10 cellular contexts compared by ENCODE assay signal in genomic region chr11:86246293-86246675, GRCh38. TPM values are rescaled to one million over a fixed set of nuclear protein-coding genes. Genes with fewer than 3 reads are reported as not detected.
A peak's percentile ranks its signal among the peaks of the same experiment; 100 is the strongest.
DNase-seq lines count a peak whose midpoint lies in the region; ATAC-seq, FAIRE-seq and TF ChIP-seq lines count a peak whose summit lies in the region.
"Had no signal": no experiment of that assay in that cellular context is flagged by ENCODE, and none has a peak within 500 bp of the region (broad histone marks: within the 10 kb centered on the region; RNA-seq: fewer than 3 reads in every experiment).

No MANE protein-coding gene starts in this region.

- no peak for FAIRE-seq in endothelial cell of umbilical vein (lab: Jason Lieb, UNC)

- H4K20me1 ChIP-seq in BLaER1 (peaks cover 51% of the 10 kb centered on the region), endothelial cell of umbilical vein (replicated peaks; ENCODE audit: control insufficient read depth, extremely low read depth, insufficient read depth, low read length) (peaks cover 5% of the 10 kb centered on the region)

- H3K4me2 ChIP-seq in BLaER1 (peak overlapping the region; percentile 83), endothelial cell of umbilical vein (ENCODE audit: insufficient read depth, low read length) (peak overlapping the region; percentile 98)

- TF ChIP-seq POLR2A in endothelial cell of umbilical vein (IDR thresholded peaks at IDR 0.05; ENCODE audit: low read depth, low read length): no peak

- peak overlapping the region; percentile 78 for H3K4me3 ChIP-seq in BLaER1
- peak overlapping the region; percentile 96 for H3K4me3 ChIP-seq in LNCaP clone FGC (ENCODE audit: low read depth, low read length)
- peak overlapping the region; percentile 69 to 85 (median 84) for H3K4me3 ChIP-seq in endothelial cell of umbilical vein (replicated peaks in 1 of 3; ENCODE audit: insufficient read depth in 1 of 3, low read depth in 1 of 3, low read length in 3 of 3)
- peak overlapping the region; percentile 98 to 100 for H3K4me3 ChIP-seq in neutrophil (ENCODE audit: low read depth in 1 of 2, low read length in 1 of 2)

- intact Hi-C loops in endothelial cell of umbilical vein (cut with micrococcal nuclease): no loop called here

- dilution Hi-C loops in endothelial cell of umbilical vein (cut with MboI; ENCODE audit: extremely low pct_ligation_motif_present, low sequenced_read_pairs): no loop called here

- no peak overlapping the region for H2AFZ ChIP-seq in endothelial cell of umbilical vein (ENCODE audit: low read depth, low read length)

- H3K36me3 Mint-ChIP-seq in activated T-cell treated with anti-CD3 and anti-CD28 coated beads, Interleukin-2, amount 50 U/mL, for 4 hours (ENCODE audit: insufficient read depth): peaks cover 20% of the 10 kb centered on the region
- H3K36me3 Mint-ChIP-seq: stimulated activated effector memory CD8-positive, alpha-beta T cell treated with anti-CD3 and anti-CD28 coated beads, Interleukin-12 subunit alpha, Interleukin-12 subunit beta, amount 100 ng/mL, for 72 hours had no signal

- peaks cover 55% of the 10 kb centered on the region for H3K79me2 ChIP-seq in endothelial cell of umbilical vein (ENCODE audit: control insufficient read depth, insufficient read depth, low read length)

- no peaks in the 10 kb centered on the region for H3K9me3 Mint-ChIP-seq in activated T-cell treated with anti-CD3 and anti-CD28 coated beads, Interleukin-2, amount 50 U/mL, for 4 hours
- H3K9me3 Mint-ChIP-seq: neural crest cell; stimulated activated effector memory CD8-positive, alpha-beta T cell treated with anti-CD3 and anti-CD28 coated beads, Interleukin-12 subunit alpha, Interleukin-12 subunit beta, amount 100 ng/mL, for 72 hours had no signal

- DNase-seq in LNCaP clone FGC (ENCODE audit: low read depth) (no peak), endothelial cell of umbilical vein (ENCODE audit: low read depth, low spot score) (no peak), NCI-H2196 (lab: John Stamatoyannopoulos, UW; ENCODE audit: unreplicated experiment) (no peak), A172 (ENCODE audit: low spot score) (no peak), SIG-M5 treated with dmso at 0.1 percent for 504 hours (lab: John Stamatoyannopoulos, UW; ENCODE audit: unreplicated experiment) (no peak)
- no peak for DNase-seq in activated T-cell treated with anti-CD3 and anti-CD28 coated beads, Interleukin-2, amount 50 U/mL, for 4 hours

- peaks cover 38% of the 10 kb centered on the region for H3K4me1 Mint-ChIP-seq in activated T-cell treated with anti-CD3 and anti-CD28 coated beads, Interleukin-2, amount 50 U/mL, for 4 hours (ENCODE audit: low read depth)

- H3K4me1 ChIP-seq in BLaER1: peaks cover 28% of the 10 kb centered on the region
- H3K4me1 ChIP-seq in endothelial cell of umbilical vein (ENCODE audit: control insufficient read depth, extremely low read depth, insufficient read depth, low read length): peaks cover 16% of the 10 kb centered on the region
- peaks cover 39 to 41% of the 10 kb centered on the region in 2 experiments for H3K4me1 ChIP-seq in neutrophil (ENCODE audit: control insufficient read depth in 1 of 2, insufficient read depth in 1 of 2, low read depth in 1 of 2, low read length in 1 of 2)

- H3K9ac ChIP-seq in BLaER1: peak overlapping the region; percentile 99
- H3K9ac ChIP-seq in endothelial cell of umbilical vein (replicated peaks; ENCODE audit: extremely low read depth, insufficient read depth, low read length): peak overlapping the region; percentile 86

- TSS peak; percentile 33 for BruUV-seq in endothelial cell of umbilical vein (replicated peaks; lab: Mats Ljungman, UMichigan)

- H3K27me3 ChIP-seq in BLaER1 (no peaks in the 10 kb centered on the region), endothelial cell of umbilical vein (ENCODE audit: control insufficient read depth in 2 of 2, insufficient read depth in 2 of 2, low read length in 2 of 2) (peaks cover 11% of the 10 kb centered on the region in 2 experiments), neutrophil (no peaks in the 10 kb centered on the region)

- peaks cover 11% of the 10 kb centered on the region; the same call in 1 of the 2 replicates for H3K36me3 ChIP-seq in BLaER1
- no peaks in the 10 kb centered on the region for H3K36me3 ChIP-seq in endothelial cell of umbilical vein (ENCODE audit: control insufficient read depth in 2 of 2, extremely low read depth in 1 of 2, insufficient read depth in 2 of 2, low read length in 2 of 2)
- no peaks in the 10 kb centered on the region for H3K36me3 ChIP-seq in neutrophil

- TF ChIP-seq CTCF in LNCaP clone FGC (IDR thresholded peaks at IDR 0.05; ENCODE audit: control insufficient read depth, extremely low read depth, insufficient read depth): no peak
- no peak for TF ChIP-seq CTCF in endothelial cell of umbilical vein (IDR thresholded peaks at IDR 0.05; ENCODE audit: extremely low read depth in 1 of 2, insufficient read depth in 1 of 2, low read depth in 1 of 2, low read length in 2 of 2)
- no peak for TF ChIP-seq CTCF in neutrophil (IDR thresholded peaks at IDR 0.05)

- no peaks in the 10 kb centered on the region for H3K9me1 ChIP-seq in endothelial cell of umbilical vein (replicated peaks; ENCODE audit: control insufficient read depth, extremely low read depth, insufficient read depth, low read length)

- H3K27me3 Mint-ChIP-seq in activated T-cell treated with anti-CD3 and anti-CD28 coated beads, Interleukin-2, amount 50 U/mL, for 4 hours (ENCODE audit: low read depth): no peaks in the 10 kb centered on the region

- POLR2A ChIA-PET in endothelial cell of umbilical vein (lab: Charles Lee): interaction anchor here (2.0 kb wide), 1 partner anchor 178 kb away, joined by 11 read pairs; the partner anchor contains the start of gene PICALM

- CTCF ChIA-PET in endothelial cell of umbilical vein (lab: Charles Lee): interaction anchor here (1.4 kb wide), 1 partner anchor 205 kb away, joined by 4 read pairs; no protein-coding TSS in a partner anchor

- no peak overlapping the region for H3K4me3 Mint-ChIP-seq in activated T-cell treated with anti-CD3 and anti-CD28 coated beads, Interleukin-2, amount 50 U/mL, for 4 hours
- H3K4me3 Mint-ChIP-seq: neural crest cell; stimulated activated effector memory CD8-positive, alpha-beta T cell treated with anti-CD3 and anti-CD28 coated beads, Interleukin-12 subunit alpha, Interleukin-12 subunit beta, amount 100 ng/mL, for 72 hours had no signal

- ATAC-seq in activated T-cell treated with anti-CD3 and anti-CD28 coated beads, Interleukin-2, amount 50 U/mL, for 4 hours: no peak

- H3K9me3 ChIP-seq in BLaER1 (no peaks in the 10 kb centered on the region), endothelial cell of umbilical vein (replicated peaks; ENCODE audit: control insufficient read depth, insufficient read depth, low read length) (no peaks in the 10 kb centered on the region), neutrophil (no peaks in the 10 kb centered on the region)

- H3K27ac ChIP-seq in BLaER1 (no peak overlapping the region), endothelial cell of umbilical vein (ENCODE audit: insufficient read depth, low read depth, low read length) (no peak overlapping the region), neutrophil (peak overlapping the region; percentile 94)

TF ChIP-seq in endothelial cell of umbilical vein, 7 proteins besides CTCF, POLR2A, EP300 and RAD21:
- TF ChIP-seq FOS (IDR thresholded peaks at IDR 0.05; ENCODE audit: borderline replicate concordance, insufficient read depth, low read length) (no peak), MYC (IDR thresholded peaks at IDR 0.05; ENCODE audit: low read depth, low read length) (no peak), EZH2 (IDR thresholded peaks at IDR 0.05; ENCODE audit: borderline replicate concordance, low read depth, low read length, severe bottlenecking) (no peak), POLR2AphosphoS5 (IDR thresholded peaks at IDR 0.05; ENCODE audit: insufficient read depth, low read depth, low read length) (no peak), GATA2 (IDR thresholded peaks at IDR 0.05; ENCODE audit: insufficient read depth, insufficient read length, low read depth, low read length) (no peak), JUN (IDR thresholded peaks at IDR 0.05; ENCODE audit: borderline replicate concordance, insufficient read depth, insufficient read length, low read depth) (no peak), MAX (IDR thresholded peaks at IDR 0.05; ENCODE audit: insufficient read depth, insufficient read length) (no peak)

RNA-seq across cellular contexts. Expression of gene EED, which starts 1.7 kb away (rescaled TPM):
- 21.8 and 22.7 TPM in 2 replicates for total RNA-seq in endothelial cell of umbilical vein
- polyA plus RNA-seq in endothelial cell of umbilical vein: 7.1 and 9.4 TPM in 2 replicates
- polyA plus RNA-seq in endothelial cell of umbilical vein (2011; cell fraction: cytosol; rRNA removed): 8.7 and 8.8 TPM in 2 replicates
- polyA plus RNA-seq in endothelial cell of umbilical vein (2011; cell fraction: nucleus; rRNA removed): 28.8 and 41.1 TPM in 2 replicates
- 21.3 and 25.7 TPM in 2 replicates for polyA plus RNA-seq in endothelial cell of umbilical vein (2012)
- 11.4 and 13.3 TPM in 2 replicates for polyA minus RNA-seq in endothelial cell of umbilical vein
- 19.8 TPM for polyA minus RNA-seq in endothelial cell of umbilical vein (2011; cell fraction: cytosol; rRNA and poly(A)+ RNA removed)
- 28.9 and 40.7 TPM in 2 replicates for polyA minus RNA-seq in endothelial cell of umbilical vein (2011; cell fraction: nucleus; rRNA and poly(A)+ RNA removed)
- 100 to 1,000 TPM; 171 to 197 (median 175) TPM for total RNA-seq in activated T-cell treated with anti-CD3 and anti-CD28 coated beads, Interleukin-2, amount 50 U/mL, for 4 hours
- 35.1 and 36.7 TPM in 2 replicates for total RNA-seq in A172 (2014; rRNA removed; shearing (Covaris generic))

RNA-seq across cellular contexts. Expression of gene HIKESHI, which starts 55.8 kb away (rescaled TPM):
- total RNA-seq in endothelial cell of umbilical vein: 38.7 and 40.2 TPM in 2 replicates
- polyA plus RNA-seq in endothelial cell of umbilical vein: 59.6 and 66.9 TPM in 2 replicates
- polyA plus RNA-seq in endothelial cell of umbilical vein (2011; cell fraction: cytosol; rRNA removed): 68.0 and 80.1 TPM in 2 replicates
- polyA plus RNA-seq in endothelial cell of umbilical vein (2011; cell fraction: nucleus; rRNA removed): 45.5 and 45.9 TPM in 2 replicates
- polyA plus RNA-seq in endothelial cell of umbilical vein (2012): 55.1 and 63.2 TPM in 2 replicates
- polyA minus RNA-seq in endothelial cell of umbilical vein: 51.2 and 61.1 TPM in 2 replicates
- polyA minus RNA-seq in endothelial cell of umbilical vein (2011; cell fraction: cytosol; rRNA and poly(A)+ RNA removed): 23.8 TPM
- 11.4 and 21.6 TPM in 2 replicates for polyA minus RNA-seq in endothelial cell of umbilical vein (2011; cell fraction: nucleus; rRNA and poly(A)+ RNA removed)
- 10 to 100 TPM; 38.5 to 43.4 (median 39.7) TPM for total RNA-seq in activated T-cell treated with anti-CD3 and anti-CD28 coated beads, Interleukin-2, amount 50 U/mL, for 4 hours
- 90.4 and 106 TPM in 2 replicates for total RNA-seq in A172 (2014; rRNA removed; shearing (Covaris generic))
